21 cellular contexts compared by ENCODE assay signal in genomic region chr4:102693266-102693850, GRCh38.
DNase-seq lines count a peak whose midpoint lies in the region; ATAC-seq, FAIRE-seq and TF ChIP-seq lines count a peak whose summit lies in the region.
"Had no signal": no experiment of that assay in that cellular context is flagged by ENCODE, and none has a peak within 500 bp of the region (broad histone marks: within the 10 kb centered on the region; RNA-seq: fewer than 3 reads in every experiment).

No MANE protein-coding gene starts in this region.

- CTCF ChIA-PET in IMR-90 (lab: Yijun Ruan, JAX): interaction anchor here (1.1 kb wide), 1 partner anchor 20 kb away, joined by 3 read pairs; no protein-coding TSS in a partner anchor

- H4K91ac ChIP-seq in IMR-90 (ENCODE audit: insufficient read depth, low read depth, low read length) (peak overlapping the region; percentile 64; the same call in 1 of the 2 replicates), mesenchymal stem cell (ENCODE audit: low read length) (no peak overlapping the region)

- H3K4me2 ChIP-seq in IMR-90 (ENCODE audit: low read depth, low read length) (no peak overlapping the region), astrocyte (ENCODE audit: low read length) (no peak overlapping the region), mesenchymal stem cell (ENCODE audit: low read length, poor library complexity, severe bottlenecking) (no peak overlapping the region)
- H3K4me2 ChIP-seq: A549 had no signal

- H2AFZ ChIP-seq in IMR-90 (replicated peaks; ENCODE audit: low read length, poor library complexity) (no peak overlapping the region), astrocyte (ENCODE audit: low read depth, low read length) (no peak overlapping the region), mesenchymal stem cell (ENCODE audit: low read depth, low read length) (no peak overlapping the region)

- H2BK12ac ChIP-seq in mesenchymal stem cell (ENCODE audit: low read length in 2 of 2): no peak overlapping the region

- peak overlapping the region; percentile 7; the same call in 1 of the 2 replicates for H3K27ac ChIP-seq in IMR-90 (ENCODE audit: insufficient read depth, low read length)
- no peak overlapping the region for H3K27ac ChIP-seq in astrocyte (ENCODE audit: low read depth, low read length)
- no peak overlapping the region for H3K27ac ChIP-seq in mesenchymal stem cell (ENCODE audit: low read length, poor library complexity, severe bottlenecking)
- H3K27ac ChIP-seq: A549 had no signal

- BruUV-seq in IMR-90 (replicated peaks; lab: Mats Ljungman, UMichigan): no TSS peak

- DNase-seq in CD14-positive monocyte (ENCODE audit: low spot score) (no peak), IMR-90 (peak; percentile 67), astrocyte (ENCODE audit: low read depth) (no peak), mesenchymal stem cell (peak; percentile 64), NCI-H1436 treated with DMSO at 0.1 percent for 48 hours (lab: John Stamatoyannopoulos, UW) (no peak), SKM-1 treated with dmso at 0.1 percent for 144 hours (lab: John Stamatoyannopoulos, UW; ENCODE audit: unreplicated experiment) (no peak)
- no peak for DNase-seq in stimulated activated CD4-positive, alpha-beta T cell treated with anti-CD3 and anti-CD28 coated beads, Interleukin-4, amount 100 ng/mL, for 1 hour
- DNase-seq: CD4-positive, CD25-positive, alpha-beta regulatory T cell; DMS79; NCI-H1092; NCI-H1694 treated with DMSO at 0.1 percent for 48 hours; NCI-H345; NCI-H526 treated with DMSO at 0.1 percent for 48 hours; OCI-M1 had no signal

- H4K5ac ChIP-seq in IMR-90 (ENCODE audit: low read depth, low read length): no peak overlapping the region

- H3K9me3 ChIP-seq in IMR-90 (ENCODE audit: control insufficient read depth, insufficient read depth, low read length): no peaks in the 10 kb centered on the region
- H3K9me3 ChIP-seq in astrocyte (ENCODE audit: insufficient read depth, low read depth, low read length): no peaks in the 10 kb centered on the region
- no peaks in the 10 kb centered on the region for H3K9me3 ChIP-seq in mesenchymal stem cell (ENCODE audit: control insufficient read depth, low read length)
- H3K9me3 ChIP-seq: A549, HAP-1 had no signal

- peak; percentile 43 for FAIRE-seq in astrocyte (lab: Jason Lieb, UNC)
- FAIRE-seq: A549, G401.6, GM12891, HTR-8/SVneo had no signal

- H3K56ac ChIP-seq in IMR-90 (ENCODE audit: extremely low read depth, insufficient read depth, low read length): no peak overlapping the region

- H2AK5ac ChIP-seq in IMR-90 (ENCODE audit: low read depth, low read length): no peak overlapping the region
- no peak overlapping the region for H2AK5ac ChIP-seq in mesenchymal stem cell (ENCODE audit: low read length, severe bottlenecking)

- H3K79me1 ChIP-seq in IMR-90 (ENCODE audit: low read depth in 1 of 2, low read length in 2 of 2): 0 out of 4 replicates have a peak, but pooled peaks cover 0 to under 1% of the 10 kb centered on the region in 2 experiments
- no peaks in the 10 kb centered on the region for H3K79me1 ChIP-seq in mesenchymal stem cell (replicated peaks; ENCODE audit: low read length, poor library complexity, severe bottlenecking)

- H3K79me2 ChIP-seq in astrocyte (ENCODE audit: insufficient read depth, low read length): no peaks in the 10 kb centered on the region

- no peak for TF ChIP-seq POLR2A in IMR-90 (IDR thresholded peaks at IDR 0.05; ENCODE audit: low read depth, low read length)

- dilution Hi-C loops in IMR-90 (cut with HindIII; ENCODE audit: low sequenced_read_pairs, unreplicated experiment): no loop called here

- H3K36me3 Mint-ChIP-seq in CD14-positive monocyte (peaks cover 52 to 54% of the 10 kb centered on the region in 2 donors), astrocyte (ENCODE audit: low read depth, unreplicated experiment) (peaks cover 3% of the 10 kb centered on the region)

- H3K4me1 ChIP-seq in IMR-90 (ENCODE audit: control insufficient read depth, insufficient read depth, low read length) (peaks cover 8% of the 10 kb centered on the region), astrocyte (ENCODE audit: insufficient read depth, low read length) (peaks cover under 1% of the 10 kb centered on the region), mesenchymal stem cell (ENCODE audit: control insufficient read depth, insufficient read depth, low read depth, low read length) (no peaks in the 10 kb centered on the region)
- H3K4me1 ChIP-seq: HAP-1 had no signal

- H4K20me1 ChIP-seq in IMR-90 (ENCODE audit: insufficient read depth, low read length): no peaks in the 10 kb centered on the region
- no peaks in the 10 kb centered on the region for H4K20me1 ChIP-seq in astrocyte (ENCODE audit: insufficient read depth, low read length)

- H3K4me1 Mint-ChIP-seq in CD14-positive monocyte (peaks cover 37% of the 10 kb centered on the region), astrocyte (ENCODE audit: low read depth, unreplicated experiment) (peaks cover 10% of the 10 kb centered on the region)

- H3K27me3 Mint-ChIP-seq in CD14-positive monocyte (ENCODE audit: low read depth in 3 of 3): no peaks in the 10 kb centered on the region
- H3K27me3 Mint-ChIP-seq in astrocyte (ENCODE audit: low read depth, unreplicated experiment): no peaks in the 10 kb centered on the region
- H3K27me3 Mint-ChIP-seq: CD4-positive, CD25-positive, alpha-beta regulatory T cell had no signal

- H2BK120ac ChIP-seq in IMR-90 (ENCODE audit: low read depth, low read length) (peak overlapping the region; percentile 59; the same call in 1 of the 2 replicates), mesenchymal stem cell (ENCODE audit: low read depth, low read length) (no peak overlapping the region)

- H3K27ac Mint-ChIP-seq in CD14-positive monocyte (peak overlapping the region; percentile 64 to 88 (median 80)), astrocyte (ENCODE audit: unreplicated experiment) (no peak overlapping the region)

- H3K4me3 Mint-ChIP-seq in CD14-positive monocyte: no peak overlapping the region
- no peak overlapping the region for H3K4me3 Mint-ChIP-seq in astrocyte (ENCODE audit: unreplicated experiment)
- H3K4me3 Mint-ChIP-seq: CD4-positive, CD25-positive, alpha-beta regulatory T cell had no signal

- in situ Hi-C loops in IMR-90 (cut with MboI; ENCODE audit: low sequenced_read_pairs): no loop called here

- TF ChIP-seq RAD21 in IMR-90 (IDR thresholded peaks at IDR 0.05; ENCODE audit: low read length): no peak

- H4K8ac ChIP-seq in IMR-90 (ENCODE audit: low read depth in 2 of 2, low read length in 2 of 2) (no peak overlapping the region), mesenchymal stem cell (ENCODE audit: low read length) (no peak overlapping the region)

- TF ChIP-seq CTCF in CD14-positive monocyte (IDR thresholded peaks at IDR 0.05): no peak
- TF ChIP-seq CTCF in IMR-90 (conservative IDR thresholded peaks at IDR 0.05; ENCODE audit: low read depth, low read length): no peak
- no peak for TF ChIP-seq CTCF in astrocyte (IDR thresholded peaks at IDR 0.05; ENCODE audit: insufficient read depth, low read depth, low read length)

- no CpG with 5 or more reads among the region's 4 CpGs for WGBS in IMR-90 (ENCODE audit: extremely low coverage in 2 of 2, insufficient read length in 1 of 2), 2 experiments
- 53% methylated on average over 3 of the region's 4 CpGs for WGBS in mesenchymal stem cell

- H3K4me3 ChIP-seq in IMR-90 (ENCODE audit: insufficient read depth, low read depth, low read length): no peak overlapping the region
- H3K4me3 ChIP-seq in astrocyte (ENCODE audit: insufficient read depth, low read depth, low read length): no peak overlapping the region
- no peak overlapping the region for H3K4me3 ChIP-seq in mesenchymal stem cell (ENCODE audit: insufficient read depth in 1 of 2, low read depth in 1 of 2, low read length in 2 of 2)
- H3K4me3 ChIP-seq: A549, HAP-1, K562 had no signal

- no peak overlapping the region for H3K14ac ChIP-seq in IMR-90 (replicated peaks; ENCODE audit: low read depth, low read length)
- no peak overlapping the region for H3K14ac ChIP-seq in mesenchymal stem cell (ENCODE audit: low read length in 2 of 2)

- no peak overlapping the region for H2AK9ac ChIP-seq in IMR-90 (replicated peaks; ENCODE audit: low read depth, low read length, poor library complexity)

- H3K9ac ChIP-seq in IMR-90 (ENCODE audit: low read depth, low read length) (no peak overlapping the region), astrocyte (ENCODE audit: low read length) (no peak overlapping the region), mesenchymal stem cell (ENCODE audit: low read length) (no peak overlapping the region)

- peak overlapping the region; percentile 14; the same call in 1 of the 2 replicates for H2BK20ac ChIP-seq in IMR-90 (ENCODE audit: low read depth, low read length)

- intact Hi-C loops in CD14-positive monocyte (cut with micrococcal nuclease) (no loop called here), IMR-90 (cut with micrococcal nuclease) (no loop called here)

- peaks cover 2% of the 10 kb centered on the region; the same call in 1 of the 2 replicates for H3K36me3 ChIP-seq in IMR-90 (ENCODE audit: control insufficient read depth, insufficient read depth, low read length)
- no peaks in the 10 kb centered on the region for H3K36me3 ChIP-seq in astrocyte (ENCODE audit: insufficient read depth, low read length)
- H3K36me3 ChIP-seq in mesenchymal stem cell (ENCODE audit: control insufficient read depth in 1 of 2, insufficient read depth in 2 of 2, low read depth in 1 of 2, low read length in 2 of 2): peaks cover 0 to 35% of the 10 kb centered on the region in 2 experiments
- H3K36me3 ChIP-seq: HAP-1 had no signal

- no peaks in the 10 kb centered on the region for H3K27me3 ChIP-seq in IMR-90 (ENCODE audit: control insufficient read depth, insufficient read depth, low read length)
- no peaks in the 10 kb centered on the region for H3K27me3 ChIP-seq in astrocyte (ENCODE audit: insufficient read depth, low read length)
- no peaks in the 10 kb centered on the region for H3K27me3 ChIP-seq in mesenchymal stem cell (ENCODE audit: control insufficient read depth in 1 of 2, insufficient read depth in 1 of 2, low read length in 2 of 2)

- H2BK15ac ChIP-seq in IMR-90 (ENCODE audit: low read depth, low read length) (no peak overlapping the region), mesenchymal stem cell (ENCODE audit: low read depth, poor library complexity, severe bottlenecking) (no peak overlapping the region)

- H3K4ac ChIP-seq in IMR-90 (ENCODE audit: low read depth, low read length) (peak overlapping the region; percentile 0; the same call in 1 of the 2 replicates), mesenchymal stem cell (ENCODE audit: low read depth in 1 of 2, low read length in 2 of 2) (no peak overlapping the region)

- ATAC-seq in IMR-90 (ENCODE audit: low read depth) (peak; percentile 54), HG02840 (IDR thresholded peaks at IDR 0.05; ENCODE audit: low FRiP score, unreplicated experiment) (no peak)
- ATAC-seq: A549, K562 had no signal

- H2BK5ac ChIP-seq in IMR-90 (ENCODE audit: low read depth, low read length, poor library complexity, severe bottlenecking) (no peak overlapping the region), mesenchymal stem cell (ENCODE audit: low read depth, low read length, poor library complexity, severe bottlenecking) (no peak overlapping the region)

- H3K9me1 ChIP-seq in IMR-90 (ENCODE audit: insufficient read depth, low read length): peaks cover 11% of the 10 kb centered on the region; the same call in 1 of the 2 replicates

- POLR2A ChIA-PET in IMR-90 (lab: Charles Lee; ENCODE audit: unreplicated experiment): interaction anchor here (0.6 to 0.9 kb wide), 3 partner anchors 42 to 67 kb away, joined by 3 to 4 read pairs (median 3); partner anchors contain the start of gene MANBA

- H3K9me3 Mint-ChIP-seq in CD14-positive monocyte: peaks cover 0 to 5% (median 0%) of the 10 kb centered on the region in 7 donors
- no peaks in the 10 kb centered on the region for H3K9me3 Mint-ChIP-seq in astrocyte (ENCODE audit: unreplicated experiment)

- 0 out of 2 replicates have a peak overlapping the region, but pooled peaks have one; percentile 0 for H3K18ac ChIP-seq in IMR-90 (ENCODE audit: low read depth, low read length)
- H3K18ac ChIP-seq in mesenchymal stem cell (ENCODE audit: low read depth in 1 of 2, low read length in 2 of 2): no peak overlapping the region

- H3K23ac ChIP-seq in IMR-90 (ENCODE audit: low read depth, low read length) (no peak overlapping the region), mesenchymal stem cell (ENCODE audit: low read length in 2 of 2) (no peak overlapping the region)

Comparison
In these comparisons a context has a peak if more than half of its experiments do, and no peak if none do; other contexts are left out.
1. DNase-seq: peak in IMR-90 (single experiment) and mesenchymal stem cell (single experiment); none in CD14-positive monocyte (single experiment), astrocyte (single experiment), stimulated activated CD4-positive, alpha-beta T cell treated with anti-CD3 and anti-CD28 coated beads, Interleukin-4, amount 100 ng/mL, for 1 hour (single experiment), NCI-H1436 treated with DMSO at 0.1 percent for 48 hours (single experiment) and SKM-1 treated with dmso at 0.1 percent for 144 hours (single experiment).